In genomic region chr1:23367451-23367790, GRCh38 we compare ENCODE assay signal across 8 cellular contexts. TPM values are rescaled to one million over a fixed set of nuclear protein-coding genes. Genes with fewer than 3 reads are reported as not detected.
A peak's percentile ranks its signal among the peaks of the same experiment; 100 is the strongest.
DNase-seq lines count a peak whose midpoint lies in the region; ATAC-seq, FAIRE-seq and TF ChIP-seq lines count a peak whose summit lies in the region.

No MANE protein-coding gene starts in this region.

- H4K20me1 ChIP-seq in OCI-LY1 (ENCODE audit: insufficient read depth, low read length), result no peaks in the 10 kb centered on the region
- H4K20me1 ChIP-seq in osteoblast (ENCODE audit: insufficient read depth, low read length), result no peaks in the 10 kb centered on the region

- no peak for FAIRE-seq in GM19239 (lab: Jason Lieb, UNC)

- BruUV-seq in Caco-2 (replicated peaks; lab: Mats Ljungman, UMichigan), result no TSS peak

- H3K9me3 ChIP-seq in Caco-2, result peaks cover 21% of the 10 kb centered on the region
- peaks cover 21% of the 10 kb centered on the region for H3K9me3 ChIP-seq in OCI-LY1 (ENCODE audit: low read length)
- H3K9me3 ChIP-seq in osteoblast (ENCODE audit: low read depth, low read length), result peaks cover 8% of the 10 kb centered on the region

- peaks cover 37% of the 10 kb centered on the region for H3K36me3 Mint-ChIP-seq in Caco-2 (ENCODE audit: insufficient read depth, unreplicated experiment)
- peaks cover 17% of the 10 kb centered on the region for H3K36me3 Mint-ChIP-seq in effector memory CD8-positive, alpha-beta T cell (ENCODE audit: insufficient read depth)

- intact Hi-C loops in Caco-2 (cut with micrococcal nuclease; ENCODE audit: unreplicated experiment), result no loop called here

- CTCF ChIA-PET in Caco-2 (lab: Charles Lee), result interaction anchor here (1.8 kb wide), 1 partner anchor 23 kb away, joined by 15 read pairs; the partner anchor contains the start of gene HNRNPR

- no peaks in the 10 kb centered on the region for H3K4me1 Mint-ChIP-seq in Caco-2 (ENCODE audit: low read depth, unreplicated experiment)
- peaks cover 21 to 36% of the 10 kb centered on the region in 2 donors for H3K4me1 Mint-ChIP-seq in effector memory CD8-positive, alpha-beta T cell (ENCODE audit: low read depth in 2 of 2)

- H3K9me2 ChIP-seq in OCI-LY1 (ENCODE audit: low read depth, low read length), result no peaks in the 10 kb centered on the region

- H3K4me2 ChIP-seq in OCI-LY1 (ENCODE audit: low read length), result peak overlapping the region; percentile 89
- H3K4me2 ChIP-seq in osteoblast (ENCODE audit: insufficient read depth, low read length), result peak overlapping the region; percentile 100

- H3F3A ChIP-seq in OCI-LY1 (ENCODE audit: insufficient read depth, low read length), result no peaks in the 10 kb centered on the region

- no peaks in the 10 kb centered on the region for H3K27me3 Mint-ChIP-seq in Caco-2 (ENCODE audit: insufficient read depth, unreplicated experiment)
- H3K27me3 Mint-ChIP-seq in effector memory CD8-positive, alpha-beta T cell, result no peaks in the 10 kb centered on the region

- no peak for ATAC-seq in effector memory CD8-positive, alpha-beta T cell (replicated peaks)
- ATAC-seq in GM21723 (IDR thresholded peaks at IDR 0.05; ENCODE audit: unreplicated experiment), result no peak

- H3K27ac Mint-ChIP-seq in Caco-2 (ENCODE audit: unreplicated experiment), result peak overlapping the region; percentile 85
- peak overlapping the region; percentile 96 to 97 for H3K27ac Mint-ChIP-seq in effector memory CD8-positive, alpha-beta T cell

- H3K27me3 ChIP-seq in Caco-2 (replicated peaks; ENCODE audit: control insufficient read depth, insufficient read depth, low read length), result no peaks in the 10 kb centered on the region
- H3K27me3 ChIP-seq in OCI-LY1 (ENCODE audit: insufficient read depth, low read length), result no peaks in the 10 kb centered on the region
- no peaks in the 10 kb centered on the region for H3K27me3 ChIP-seq in osteoblast (ENCODE audit: insufficient read depth, low read length)

- peak overlapping the region; percentile 80 for H3K4me3 Mint-ChIP-seq in Caco-2 (ENCODE audit: unreplicated experiment)
- peak overlapping the region; percentile 96 for H3K4me3 Mint-ChIP-seq in effector memory CD8-positive, alpha-beta T cell

- H3K4me1 ChIP-seq in Caco-2 (peaks cover 22% of the 10 kb centered on the region), OCI-LY1 (ENCODE audit: insufficient read depth, low read length, severe bottlenecking) (peaks cover 24% of the 10 kb centered on the region), osteoblast (ENCODE audit: insufficient read depth, low read length) (peaks cover 31% of the 10 kb centered on the region)

- H3K4me3 ChIP-seq in Caco-2 (ENCODE audit: low read depth, low read length), result peak overlapping the region; percentile 44
- peak overlapping the region; percentile 77 for H3K4me3 ChIP-seq in OCI-LY1 (ENCODE audit: low read depth, low read length, poor library complexity, severe bottlenecking)
- H3K4me3 ChIP-seq in osteoblast (ENCODE audit: insufficient read depth, low read length), result peak overlapping the region; percentile 98

- no peaks in the 10 kb centered on the region for H3K79me2 ChIP-seq in OCI-LY1 (ENCODE audit: insufficient read depth, low read length)
- H3K79me2 ChIP-seq in osteoblast (ENCODE audit: insufficient read depth, low read length), result peaks cover 48% of the 10 kb centered on the region

- TF ChIP-seq CTCF in Caco-2 (IDR thresholded peaks at IDR 0.05; ENCODE audit: insufficient read depth in 1 of 2, low read depth in 1 of 2, low read length in 1 of 2, severe bottlenecking in 1 of 2, unreplicated experiment in 1 of 2) (no peak), OCI-LY1 (IDR thresholded peaks at IDR 0.05; ENCODE audit: low read length) (no peak), osteoblast (IDR thresholded peaks at IDR 0.05; ENCODE audit: extremely low read depth, low read depth, low read length) (no peak)

- H3K9ac ChIP-seq in OCI-LY1 (ENCODE audit: low read length), result peak overlapping the region; percentile 79

- no peak overlapping the region for H3K27ac ChIP-seq in OCI-LY1 (ENCODE audit: low read depth, low read length, poor library complexity, severe bottlenecking)
- H3K27ac ChIP-seq in osteoblast (ENCODE audit: low read depth, low read length), result peak overlapping the region; percentile 97

- H2AFZ ChIP-seq in OCI-LY1 (ENCODE audit: low read length) (no peak overlapping the region), osteoblast (ENCODE audit: low read length) (peak overlapping the region; percentile 90)

- H3K9me3 Mint-ChIP-seq in Caco-2 (ENCODE audit: unreplicated experiment), result no peaks in the 10 kb centered on the region
- H3K9me3 Mint-ChIP-seq in effector memory CD8-positive, alpha-beta T cell, result no peaks in the 10 kb centered on the region

- H3K36me3 ChIP-seq in Caco-2 (ENCODE audit: control insufficient read depth, insufficient read depth, low read length) (peaks cover 3% of the 10 kb centered on the region), OCI-LY1 (ENCODE audit: insufficient read depth, low read length) (peaks cover 36% of the 10 kb centered on the region), osteoblast (ENCODE audit: insufficient read depth, low read length) (peaks cover 43% of the 10 kb centered on the region)

- POLR2A ChIA-PET in Caco-2 (lab: Charles Lee), result interaction anchor here (2.4 kb wide), 1 partner anchor 23 kb away, joined by 45 read pairs; the partner anchor contains the start of gene HNRNPR

- peak in 1 of 2 experiments; percentile 8 for DNase-seq in Caco-2
- no peak for DNase-seq in effector memory CD8-positive, alpha-beta T cell
- peak; percentile 21 for DNase-seq in osteoblast (ENCODE audit: insufficient read length, low spot score, missing footprints)
- DNase-seq in midbrain (lab: John Stamatoyannopoulos, UW), result no peak
- no peak for DNase-seq in GM19239 (ENCODE audit: insufficient read length, low spot score)
- no peak for DNase-seq in HCEC 1CT

RNA-seq across cellular contexts. Expression of gene ZNF436, which starts 2.2 kb away (rescaled TPM):
- total RNA-seq in Caco-2 (2022), result 6.0 and 6.1 TPM in 2 replicates
- total RNA-seq in osteoblast, result 32.4 and 32.9 TPM in 2 replicates

RNA-seq across cellular contexts. Expression of gene HNRNPR, which starts 23.3 kb away (rescaled TPM):
- total RNA-seq in Caco-2 (2022), result 169 and 183 TPM in 2 replicates
- 69.5 and 70.6 TPM in 2 replicates for total RNA-seq in osteoblast

RNA-seq across cellular contexts. Expression of gene TCEA3, which starts 57.1 kb away (rescaled TPM):
- total RNA-seq in Caco-2 (2022), result 14.6 and 15.8 TPM in 2 replicates
- 28.9 and 31.5 TPM in 2 replicates for total RNA-seq in osteoblast

Comparison
In these comparisons a context has a peak if more than half of its experiments do, and no peak if none do; other contexts are left out.
1. H3K4me3 ChIP-seq: peak in every context shown above with its lines; median percentile 98 in osteoblast; 77 in OCI-LY1; 44 in Caco-2.